ENCODE assay signal across 9 cellular contexts in the genomic region with DNA sequence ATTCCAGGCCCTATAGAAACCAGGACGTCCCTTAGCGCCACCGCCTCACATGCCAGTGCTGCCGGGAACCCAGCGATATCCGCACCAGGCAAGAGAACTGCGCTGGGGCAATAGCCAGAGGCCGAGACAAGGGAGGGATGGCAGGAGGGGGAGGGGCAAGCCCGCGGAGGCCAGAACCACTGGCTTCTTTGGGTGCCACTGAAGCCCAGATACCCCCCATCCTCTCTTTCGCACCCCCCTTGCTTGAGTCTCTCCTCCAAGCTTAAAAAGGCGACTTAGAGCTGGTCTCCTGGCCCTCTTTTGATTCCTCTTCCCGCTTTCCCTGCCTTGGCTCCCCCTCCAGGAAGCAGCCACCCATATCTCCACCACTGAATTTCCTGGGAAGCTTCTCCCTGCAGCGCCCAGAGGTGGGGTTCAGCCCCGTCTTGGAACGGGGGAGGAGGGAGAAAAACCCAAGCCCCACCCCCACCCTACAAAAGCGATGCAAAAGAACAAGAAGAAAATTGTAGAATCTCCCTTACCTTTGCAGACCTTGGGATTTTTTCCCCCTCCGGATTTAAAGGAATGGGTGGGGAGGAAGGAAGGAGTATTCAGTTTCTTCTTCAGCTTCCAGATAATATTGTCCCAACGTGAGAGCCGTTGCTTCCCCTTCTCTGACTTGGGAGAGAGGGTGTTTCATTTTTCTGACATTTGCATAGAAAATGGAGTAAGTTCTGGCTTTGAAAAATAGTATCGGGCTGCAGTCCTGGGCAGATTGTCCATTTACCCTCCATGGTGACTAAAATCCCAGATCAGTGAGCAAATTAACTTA. TPM values are rescaled to one million over a fixed set of nuclear protein-coding genes. Genes with fewer than 3 reads are reported as not detected.
DNase-seq lines count a peak whose midpoint lies in the region; ATAC-seq, FAIRE-seq and TF ChIP-seq lines count a peak whose summit lies in the region.
"Had no signal": no experiment of that assay in that cellular context is flagged by ENCODE, and none has a peak within 500 bp of the region (broad histone marks: within the 10 kb centered on the region; RNA-seq: fewer than 3 reads in every experiment).

No MANE protein-coding gene starts in this region.

- no peaks in the 10 kb centered on the region for H3K27me3 ChIP-seq in thoracic aorta (replicated peaks; ENCODE audit: insufficient read depth)
- H3K27me3 ChIP-seq in neural progenitor cell, result peaks cover 100% of the 10 kb centered on the region

- no peaks in the 10 kb centered on the region for H3K79me2 ChIP-seq in neural progenitor cell (ENCODE audit: low read depth)

- H3K9me3 Mint-ChIP-seq in neural progenitor cell, result peaks cover 16% of the 10 kb centered on the region
- H3K9me3 Mint-ChIP-seq: activated T-cell treated with anti-CD3 and anti-CD28 coated beads, Interleukin-2, amount 50 U/mL, for 24 hours had no signal

- CTCF ChIA-PET in RWPE1 (lab: Yijun Ruan, JAX), result interaction anchor here (0.7 kb wide), 1 partner anchor 400 kb away, joined by 3 read pairs; no protein-coding TSS in a partner anchor

- no peak overlapping the region for H3K4me3 Mint-ChIP-seq in neural progenitor cell
- H3K4me3 Mint-ChIP-seq: activated T-cell treated with anti-CD3 and anti-CD28 coated beads, Interleukin-2, amount 50 U/mL, for 24 hours had no signal

- H3K36me3 ChIP-seq in thoracic aorta (no peaks in the 10 kb centered on the region), neural progenitor cell (no peaks in the 10 kb centered on the region)

- H3K4me3 ChIP-seq in thoracic aorta (peak overlapping the region; percentile 75), neural progenitor cell (no peak overlapping the region)

- ATAC-seq in thoracic aorta (ENCODE audit: insufficient number of reproducible peaks, low FRiP score, low read depth), result no peak

- H3K4me1 ChIP-seq in thoracic aorta (ENCODE audit: control insufficient read depth in 1 of 2, low read depth in 2 of 2) (peaks cover 4 to 28% of the 10 kb centered on the region in 2 donors), neural progenitor cell (no peaks in the 10 kb centered on the region)

- no peaks in the 10 kb centered on the region for H3K4me1 Mint-ChIP-seq in neural progenitor cell

- FAIRE-seq in H54 (lab: Jason Lieb, UNC), result no peak
- FAIRE-seq: islet of Langerhans had no signal

- no peak for TF ChIP-seq CTCF in RWPE1 (conservative IDR thresholded peaks at IDR 0.05; ENCODE audit: low read depth)
- TF ChIP-seq CTCF in thoracic aorta (IDR thresholded peaks at IDR 0.05), result no peak
- no peak for TF ChIP-seq CTCF in neural progenitor cell (IDR thresholded peaks at IDR 0.05)

- peaks cover 96% of the 10 kb centered on the region for H3K27me3 Mint-ChIP-seq in neural progenitor cell (ENCODE audit: insufficient read depth, low read depth)

- DNase-seq in H54 (ENCODE audit: insufficient read length, low spot score), result no peak
- DNase-seq in RWPE1 (ENCODE audit: low spot score), result no peak
- DNase-seq in islet precursor cell, result peak; percentile 88
- no peak for DNase-seq in thoracic aorta (ENCODE audit: low spot score)
- DNase-seq in activated gamma-delta T cell (lab: John Stamatoyannopoulos, UW), result no peak
- DNase-seq in NCI-H1930 (lab: John Stamatoyannopoulos, UW), result no peak
- no peak for DNase-seq in neural progenitor cell (ENCODE audit: low spot score)
- DNase-seq: activated T-cell treated with anti-CD3 and anti-CD28 coated beads, Interleukin-2, amount 50 U/mL, for 24 hours had no signal

- H3K27ac Mint-ChIP-seq in neural progenitor cell, result no peak overlapping the region
- H3K27ac Mint-ChIP-seq: activated T-cell treated with anti-CD3 and anti-CD28 coated beads, Interleukin-2, amount 50 U/mL, for 24 hours had no signal

- no peaks in the 10 kb centered on the region for H3K9me3 ChIP-seq in thoracic aorta
- H3K9me3 ChIP-seq in neural progenitor cell (ENCODE audit: low read depth), result no peaks in the 10 kb centered on the region

- H4K20me1 ChIP-seq in neural progenitor cell (ENCODE audit: low read depth), result peaks cover 91% of the 10 kb centered on the region

- H3K27ac ChIP-seq in RWPE1 (peak overlapping the region; percentile 97), thoracic aorta (peak overlapping the region; percentile 62 to 65), neural progenitor cell (no peak overlapping the region)

- H3K9ac ChIP-seq in neural progenitor cell, result no peak overlapping the region

- no peak overlapping the region for H3K4me2 ChIP-seq in neural progenitor cell

- H3K36me3 Mint-ChIP-seq in neural progenitor cell, result no peaks in the 10 kb centered on the region

- POLR2A ChIA-PET in RWPE1 (lab: Yijun Ruan, JAX; ENCODE audit: low non-redundant PET), result no interaction called here

- no peak overlapping the region for H2AFZ ChIP-seq in neural progenitor cell (replicated peaks)

- H3F3A ChIP-seq in neural progenitor cell (ENCODE audit: low read depth), result no peaks in the 10 kb centered on the region

- TF ChIP-seq POLR2A in H54 (IDR thresholded peaks at IDR 0.05; ENCODE audit: low read depth, low read length), result peak; percentile 34; the same call in 1 of the 2 replicates

RNA-seq across cellular contexts. Expression of a gene that starts 0.6 kb away (rescaled TPM):
- total RNA-seq in thoracic aorta, result 1 to 10 TPM; 4.2 to 9.9 TPM
- not detected in 2 replicates for total RNA-seq in neural progenitor cell (ENCODE audit: low replicate concordance)

RNA-seq across cellular contexts. Expression of a gene that starts 6.7 kb away (rescaled TPM):
- total RNA-seq in thoracic aorta (1 to 10 TPM in 1 of 2 donors, under 1 TPM in 1; 0.63 to 7.2 TPM), neural progenitor cell (ENCODE audit: low replicate concordance) (not detected in 2 replicates)

RNA-seq across cellular contexts. Expression of a gene that starts 10.6 kb away (rescaled TPM):
- total RNA-seq in thoracic aorta (1 to 10 TPM in 1 of 2 donors, under 1 TPM in 1; 0.56 to 3.8 TPM), neural progenitor cell (ENCODE audit: low replicate concordance) (not detected in 2 replicates)

RNA-seq across cellular contexts. Expression of a gene that starts 10.9 kb away (rescaled TPM):
- total RNA-seq in thoracic aorta (1 to 10 TPM in 1 of 2 donors, not detected in 1; 1.4 TPM), neural progenitor cell (ENCODE audit: low replicate concordance) (not detected in 2 replicates)

RNA-seq across cellular contexts. Expression of a gene that starts 14.1 kb away (rescaled TPM):
- 10 to 100 TPM; 26.8 to 33.3 TPM for total RNA-seq in thoracic aorta
- not detected in 2 replicates for total RNA-seq in neural progenitor cell (ENCODE audit: low replicate concordance)
